In the genomic region with DNA sequence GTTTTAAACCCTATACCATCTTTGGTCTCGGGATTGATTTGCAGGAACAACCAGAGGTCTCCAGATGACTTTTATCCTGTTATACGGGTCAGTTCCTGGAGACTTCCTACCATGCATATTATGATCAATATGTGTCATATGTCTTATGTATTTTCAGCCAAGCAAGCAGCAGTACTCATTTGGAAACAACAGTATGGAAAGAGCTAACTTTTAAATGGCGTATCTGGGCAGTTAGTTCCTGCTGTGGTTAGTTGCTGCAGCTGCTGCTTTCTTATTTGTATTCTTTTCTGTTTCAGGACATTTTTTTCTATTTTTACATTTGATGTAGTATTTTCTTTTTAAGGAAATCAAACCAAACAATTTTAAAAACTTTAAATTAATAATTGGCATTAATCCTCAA, we compare ENCODE assay signal across 18 cellular contexts.
DNase-seq lines count a peak whose midpoint lies in the region; ATAC-seq lines count a peak whose summit lies in the region.
"Had no signal": no experiment of that assay in that cellular context is flagged by ENCODE, and none has a peak within 500 bp of the region (broad histone marks: within the 10 kb centered on the region; RNA-seq: fewer than 3 reads in every experiment).

No MANE protein-coding gene starts in this region.

- ATAC-seq in GM18498 (IDR thresholded peaks at IDR 0.05; ENCODE audit: unreplicated experiment) (peak; percentile 49), GM19395 (IDR thresholded peaks at IDR 0.05; ENCODE audit: unreplicated experiment) (peak; percentile 73), HG02678 (IDR thresholded peaks at IDR 0.05; ENCODE audit: unreplicated experiment) (peak; percentile 71), HG03432 (IDR thresholded peaks at IDR 0.05; ENCODE audit: unreplicated experiment) (peak; percentile 81), HG03378 (IDR thresholded peaks at IDR 0.05; ENCODE audit: unreplicated experiment) (no peak)
- ATAC-seq: activated naive CD8-positive, alpha-beta T cell treated with anti-CD3 and anti-CD28 coated beads, Interleukin-2, amount 50 U/mL, for 24 hours; activated T-helper 17 cell treated with anti-CD3 and anti-CD28 coated beads, Interleukin-2, amount 50 U/mL, for 72 hours; lower lobe of right lung had no signal

- no peak for DNase-seq in activated naive CD4-positive, alpha-beta T cell treated with Interleukin-2 at 50 U/mL for 16 hours
- no peak for DNase-seq in NCI-H1417 (lab: John Stamatoyannopoulos, UW)
- no peak for DNase-seq in NCI-H82 (lab: John Stamatoyannopoulos, UW)
- DNase-seq: activated naive CD8-positive, alpha-beta T cell treated with anti-CD3 and anti-CD28 coated beads, Interleukin-2, amount 50 U/mL, for 24 hours; EL; HCEC 1CT; KG1; lower lobe of right lung; NCI-H1048; NCI-H2107; NCI-H510A treated with DMSO at 0.1 percent for 48 hours; stimulated activated CD4-positive, alpha-beta T cell treated with anti-CD3 and anti-CD28 coated beads, Interleukin-12 subunit alpha, Interleukin-12 subunit beta, amount 100 ng/mL, for 4 hours had no signal
